In genomic region chr4:75630932-75631320, GRCh38 we compare ENCODE assay signal across 8 cellular contexts. TPM values are rescaled to one million over a fixed set of nuclear protein-coding genes. Genes with fewer than 3 reads are reported as not detected.
A peak's percentile ranks its signal among the peaks of the same experiment; 100 is the strongest.
DNase-seq lines count a peak whose midpoint lies in the region; ATAC-seq and TF ChIP-seq lines count a peak whose summit lies in the region.

No MANE protein-coding gene starts in this region.

- H4K20me1 ChIP-seq in osteoblast (ENCODE audit: insufficient read depth, low read length), result no peaks in the 10 kb centered on the region

- peak overlapping the region; percentile 29 for H3K27ac ChIP-seq in CD4-positive, alpha-beta memory T cell (ENCODE audit: low read depth, low read length)
- no peak overlapping the region for H3K27ac ChIP-seq in osteoblast (ENCODE audit: low read depth, low read length)

- H3K4me3 Mint-ChIP-seq in CD4-positive, alpha-beta memory T cell, result peak overlapping the region; percentile 88 to 95 (median 92)
- H3K4me3 Mint-ChIP-seq in T-helper 17 cell, result peak overlapping the region; percentile 97

- peak overlapping the region; percentile 93 for H2AFZ ChIP-seq in osteoblast (ENCODE audit: low read length)

- CTCF ChIA-PET in CD4-positive, alpha-beta memory T cell (lab: Charles Lee; ENCODE audit: partially characterized antibody), result interaction anchor here (1.0 to 4.0 kb wide), 3 partner anchors 23 to 93 kb away, joined by 3 to 20 read pairs (median 5); partner anchors contain the start of gene USO1

- intact Hi-C loops in CD4-positive, alpha-beta memory T cell (cut with micrococcal nuclease), result loop anchor here (1.0 to 10.0 kb wide), 4 partner anchors 24 to 116 kb away; partner anchors contain the start of genes G3BP2, RCHY1, THAP6 and USO1

- TF ChIP-seq CTCF in fibroblast of the aortic adventitia (IDR thresholded peaks at IDR 0.05; ENCODE audit: insufficient read depth, low read length) (no peak), osteoblast (IDR thresholded peaks at IDR 0.05; ENCODE audit: extremely low read depth, low read depth, low read length) (no peak)

- H3K27me3 ChIP-seq in CD4-positive, alpha-beta memory T cell (ENCODE audit: insufficient read depth, low read length), result no peaks in the 10 kb centered on the region
- H3K27me3 ChIP-seq in osteoblast (ENCODE audit: insufficient read depth, low read length), result no peaks in the 10 kb centered on the region

- no peaks in the 10 kb centered on the region for H3K36me3 ChIP-seq in CD4-positive, alpha-beta memory T cell (ENCODE audit: insufficient read depth, low read length)
- H3K36me3 ChIP-seq in osteoblast (ENCODE audit: insufficient read depth, low read length), result no peaks in the 10 kb centered on the region

- no peaks in the 10 kb centered on the region for H3K36me3 Mint-ChIP-seq in CD4-positive, alpha-beta memory T cell
- peaks cover 3% of the 10 kb centered on the region for H3K36me3 Mint-ChIP-seq in T-helper 17 cell (ENCODE audit: low read depth)

- POLR2A ChIA-PET in CD4-positive, alpha-beta memory T cell (lab: Charles Lee; ENCODE audit: partially characterized antibody), result interaction anchor here (1.0 to 3.5 kb wide), 5 partner anchors 39 to 309 kb away, joined by 3 to 32 read pairs (median 7); partner anchors contain the start of genes G3BP2, NAAA, RCHY1 and THAP6

- peaks cover 4 to 23% (median 11%) of the 10 kb centered on the region in 4 donors for H3K4me1 Mint-ChIP-seq in CD4-positive, alpha-beta memory T cell
- H3K4me1 Mint-ChIP-seq in T-helper 17 cell, result peaks cover 10% of the 10 kb centered on the region

- H3K27me3 Mint-ChIP-seq in CD4-positive, alpha-beta memory T cell, result no peaks in the 10 kb centered on the region
- no peaks in the 10 kb centered on the region for H3K27me3 Mint-ChIP-seq in T-helper 17 cell

- peak overlapping the region; percentile 33 to 66 for H3K4me3 ChIP-seq in CD4-positive, alpha-beta memory T cell (ENCODE audit: low read length in 2 of 2)
- H3K4me3 ChIP-seq in fibroblast of the aortic adventitia (ENCODE audit: low read depth, low read length) (peak overlapping the region; percentile 79), osteoblast (ENCODE audit: insufficient read depth, low read length) (peak overlapping the region; percentile 81)

- H3K9me3 Mint-ChIP-seq in CD4-positive, alpha-beta memory T cell, result no peaks in the 10 kb centered on the region

- H3K27ac Mint-ChIP-seq in CD4-positive, alpha-beta memory T cell, result peak overlapping the region; percentile 26 to 93 (median 89)
- peak overlapping the region; percentile 86 for H3K27ac Mint-ChIP-seq in T-helper 17 cell

- H3K9me3 ChIP-seq in CD4-positive, alpha-beta memory T cell (ENCODE audit: control insufficient read depth in 1 of 2, low read length in 2 of 2), result no peaks in the 10 kb centered on the region
- no peaks in the 10 kb centered on the region for H3K9me3 ChIP-seq in T-helper 17 cell (ENCODE audit: control insufficient read depth, low read length, poor library complexity, severe bottlenecking)
- no peaks in the 10 kb centered on the region for H3K9me3 ChIP-seq in osteoblast (ENCODE audit: low read depth, low read length)

- no peaks in the 10 kb centered on the region for H3K79me2 ChIP-seq in osteoblast (ENCODE audit: insufficient read depth, low read length)

- peaks cover 6% of the 10 kb centered on the region for H3K4me1 ChIP-seq in CD4-positive, alpha-beta memory T cell (ENCODE audit: insufficient read depth, low read length)
- H3K4me1 ChIP-seq in osteoblast (ENCODE audit: insufficient read depth, low read length), result peaks cover 13% of the 10 kb centered on the region

- ATAC-seq in T-helper 17 cell (no peak), GM18870 (IDR thresholded peaks at IDR 0.05; ENCODE audit: unreplicated experiment) (no peak), HG03442 (IDR thresholded peaks at IDR 0.05; ENCODE audit: unreplicated experiment) (no peak)

- DNase-seq in CD4-positive, alpha-beta memory T cell, result no peak
- DNase-seq in T-helper 17 cell (no peak), fibroblast of the aortic adventitia (ENCODE audit: low read depth) (no peak), osteoblast (ENCODE audit: insufficient read length, low spot score, missing footprints) (no peak), AG08396 (ENCODE audit: low spot score) (no peak)
- no peak for DNase-seq in stimulated activated naive CD4-positive, alpha-beta T cell (lab: John Stamatoyannopoulos, UW)

- H3K4me2 ChIP-seq in osteoblast (ENCODE audit: insufficient read depth, low read length), result peak overlapping the region; percentile 86

RNA-seq across cellular contexts. Expression of gene CDKL2, which starts 0.6 kb away (rescaled TPM):
- total RNA-seq in CD4-positive, alpha-beta memory T cell, result under 1 TPM; 0.35 to 0.39 TPM
- polyA plus RNA-seq in CD4-positive, alpha-beta memory T cell, result under 1 TPM; 0.32 to 0.37 TPM
- total RNA-seq in T-helper 17 cell, result 1 to 10 TPM in 1 of 2 donors, under 1 TPM in 1; 0.67 to 1.3 TPM
- total RNA-seq in fibroblast of the aortic adventitia (ENCODE audit: low replicate concordance), result 1.3 and 7.5 TPM in 2 replicates
- total RNA-seq in osteoblast, result 0.72 and 0.88 TPM in 2 replicates

RNA-seq across cellular contexts. Expression of gene G3BP2, which starts 42.3 kb away (rescaled TPM):
- 100 to 1,000 TPM; 150 to 165 TPM for total RNA-seq in CD4-positive, alpha-beta memory T cell
- 100 to 1,000 TPM; 118 to 125 TPM for polyA plus RNA-seq in CD4-positive, alpha-beta memory T cell
- total RNA-seq in T-helper 17 cell (100 to 1,000 TPM; 323 to 339 TPM), fibroblast of the aortic adventitia (ENCODE audit: low replicate concordance) (177 and 407 TPM in 2 replicates), osteoblast (159 and 171 TPM in 2 replicates)
